Comparison of ENCODE assay signal across 7 cellular contexts in the genomic region with DNA sequence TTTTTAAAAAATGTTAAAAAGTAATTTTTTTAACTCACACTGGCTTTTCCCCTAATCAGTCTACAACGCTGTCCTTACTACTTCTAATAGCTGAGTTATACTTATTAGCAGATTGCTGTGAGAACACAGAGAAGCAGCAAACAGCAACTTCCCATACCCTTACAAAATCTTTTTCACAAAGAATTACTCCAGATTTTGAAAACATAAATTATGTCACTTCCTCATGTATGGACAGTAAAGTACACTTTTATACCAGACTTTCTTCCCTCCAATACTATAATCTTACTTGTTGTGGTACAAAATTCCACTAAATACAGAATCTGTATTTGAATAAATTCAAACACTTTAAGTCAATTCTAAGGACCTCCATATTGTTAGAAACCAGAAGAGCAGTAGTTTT. TPM values are rescaled to one million over a fixed set of nuclear protein-coding genes. Genes with fewer than 3 reads are reported as not detected.
DNase-seq lines count a peak whose midpoint lies in the region; ATAC-seq, FAIRE-seq and TF ChIP-seq lines count a peak whose summit lies in the region.

No MANE protein-coding gene starts in this region.

- H2AFZ ChIP-seq in OCI-LY3 (ENCODE audit: low read depth, low read length) (no peak overlapping the region), endothelial cell of umbilical vein (ENCODE audit: low read depth, low read length) (no peak overlapping the region)

- 33 to 53% (median 44%) methylated on average over 1 of the region's 1 CpG for WGBS in adrenal gland, 4 donors

- H3K79me2 ChIP-seq in OCI-LY3 (ENCODE audit: low read length), result peaks cover 37% of the 10 kb centered on the region
- H3K79me2 ChIP-seq in endothelial cell of umbilical vein (ENCODE audit: control insufficient read depth, insufficient read depth, low read length), result peaks cover 37% of the 10 kb centered on the region

- peak; percentile 53 for FAIRE-seq in endothelial cell of umbilical vein (lab: Jason Lieb, UNC)

- no peaks in the 10 kb centered on the region for H3K9me1 ChIP-seq in endothelial cell of umbilical vein (replicated peaks; ENCODE audit: control insufficient read depth, extremely low read depth, insufficient read depth, low read length)

- H3K9ac ChIP-seq in OCI-LY3 (ENCODE audit: low read length), result peak overlapping the region; percentile 9; the same call in 1 of the 2 replicates
- H3K9ac ChIP-seq in endothelial cell of umbilical vein (replicated peaks; ENCODE audit: extremely low read depth, insufficient read depth, low read length), result peak overlapping the region; percentile 83

- no peak for ATAC-seq in HG02938 (IDR thresholded peaks at IDR 0.05; ENCODE audit: unreplicated experiment)

- intact Hi-C loops in endothelial cell of umbilical vein (cut with micrococcal nuclease), result no loop called here
- intact Hi-C loops in adrenal gland (cut with DNase I), result no loop called here

- H3K4me3 ChIP-seq in GM12864 (ENCODE audit: low read depth, low read length), result peak overlapping the region; percentile 98; the same call in 1 of the 2 replicates
- peak overlapping the region; percentile 80 for H3K4me3 ChIP-seq in OCI-LY3 (ENCODE audit: low read length)
- peak overlapping the region in 1 of 3 experiments; percentile 77 for H3K4me3 ChIP-seq in endothelial cell of umbilical vein (replicated peaks in 1 of 3; ENCODE audit: insufficient read depth in 1 of 3, low read depth in 1 of 3, low read length in 3 of 3)
- H3K4me3 ChIP-seq in retinal pigment epithelial cell (ENCODE audit: low read length), result peak overlapping the region; percentile 80
- H3K4me3 ChIP-seq in adrenal gland, result peak overlapping the region in 1 of 4 donors; percentile 89

- H3K27me3 ChIP-seq in OCI-LY3 (ENCODE audit: low read depth, low read length) (no peaks in the 10 kb centered on the region), endothelial cell of umbilical vein (ENCODE audit: control insufficient read depth in 2 of 2, insufficient read depth in 2 of 2, low read length in 2 of 2) (no peaks in the 10 kb centered on the region), adrenal gland (no peaks in the 10 kb centered on the region)

- TF ChIP-seq CTCF in GM12864 (IDR thresholded peaks at IDR 0.05; ENCODE audit: low read depth, low read length, missing control alignments), result no peak
- TF ChIP-seq CTCF in OCI-LY3 (IDR thresholded peaks at IDR 0.05; ENCODE audit: low read depth, low read length), result no peak
- no peak for TF ChIP-seq CTCF in endothelial cell of umbilical vein (IDR thresholded peaks at IDR 0.05; ENCODE audit: extremely low read depth in 1 of 2, insufficient read depth in 1 of 2, low read depth in 1 of 2, low read length in 2 of 2)
- TF ChIP-seq CTCF in retinal pigment epithelial cell (conservative IDR thresholded peaks at IDR 0.05; ENCODE audit: low read depth, low read length), result no peak
- TF ChIP-seq CTCF in adrenal gland (IDR thresholded peaks at IDR 0.05), result no peak

- POLR2A ChIA-PET in endothelial cell of umbilical vein (lab: Charles Lee), result no interaction called here

- H3K4me1 ChIP-seq in OCI-LY3 (ENCODE audit: low read length) (peaks cover 18% of the 10 kb centered on the region), endothelial cell of umbilical vein (ENCODE audit: control insufficient read depth, extremely low read depth, insufficient read depth, low read length) (peaks cover 11% of the 10 kb centered on the region), adrenal gland (replicated peaks in 1 of 2) (peaks cover 10 to 23% of the 10 kb centered on the region in 2 donors)

- dilution Hi-C loops in endothelial cell of umbilical vein (cut with MboI; ENCODE audit: extremely low pct_ligation_motif_present, low sequenced_read_pairs), result no loop called here

- no TSS peak for BruUV-seq in endothelial cell of umbilical vein (replicated peaks; lab: Mats Ljungman, UMichigan)

- TF ChIP-seq POLR2A in endothelial cell of umbilical vein (IDR thresholded peaks at IDR 0.05; ENCODE audit: low read depth, low read length) (no peak), adrenal gland (IDR thresholded peaks at IDR 0.05) (no peak)

- CTCF ChIA-PET in endothelial cell of umbilical vein (lab: Charles Lee), result interaction anchor here (0.6 to 1.5 kb wide), 2 partner anchors 9 to 232 kb away, joined by 4 to 8 read pairs; no protein-coding TSS in a partner anchor

- peaks cover 18% of the 10 kb centered on the region; the same call in 1 of the 2 replicates for H4K20me1 ChIP-seq in OCI-LY3 (ENCODE audit: insufficient read depth, low read length)
- H4K20me1 ChIP-seq in endothelial cell of umbilical vein (replicated peaks; ENCODE audit: control insufficient read depth, extremely low read depth, insufficient read depth, low read length), result no peaks in the 10 kb centered on the region

- H3K9me3 ChIP-seq in OCI-LY3 (ENCODE audit: insufficient read depth, low read length) (no peaks in the 10 kb centered on the region), endothelial cell of umbilical vein (replicated peaks; ENCODE audit: control insufficient read depth, insufficient read depth, low read length) (no peaks in the 10 kb centered on the region), adrenal gland (replicated peaks in 1 of 3) (no peaks in the 10 kb centered on the region)

- H3K27ac ChIP-seq in OCI-LY3 (ENCODE audit: low read length) (no peak overlapping the region), endothelial cell of umbilical vein (ENCODE audit: insufficient read depth, low read depth, low read length) (no peak overlapping the region), adrenal gland (peak overlapping the region in 1 of 5 donors; percentile 96)

- peaks cover 21% of the 10 kb centered on the region for H3K36me3 ChIP-seq in OCI-LY3 (replicated peaks; ENCODE audit: low read depth, low read length)
- peaks cover 8 to 16% of the 10 kb centered on the region in 2 experiments for H3K36me3 ChIP-seq in endothelial cell of umbilical vein (ENCODE audit: control insufficient read depth in 2 of 2, extremely low read depth in 1 of 2, insufficient read depth in 2 of 2, low read length in 2 of 2)
- H3K36me3 ChIP-seq in adrenal gland (replicated peaks in 1 of 2), result peaks cover 0 to 36% of the 10 kb centered on the region in 2 donors

- H3K4me2 ChIP-seq in OCI-LY3 (ENCODE audit: low read length) (peak overlapping the region; percentile 92), endothelial cell of umbilical vein (ENCODE audit: insufficient read depth, low read length) (peak overlapping the region; percentile 91)

- DNase-seq in GM12864 (ENCODE audit: low read depth) (no peak), endothelial cell of umbilical vein (ENCODE audit: low read depth, low spot score) (no peak), retinal pigment epithelial cell (ENCODE audit: low read depth) (no peak), adrenal gland (no peak), GM19240 (ENCODE audit: insufficient read length, low spot score) (no peak)

TF ChIP-seq in endothelial cell of umbilical vein, 7 proteins besides CTCF, POLR2A, EP300 and RAD21:
- TF ChIP-seq EZH2 (IDR thresholded peaks at IDR 0.05; ENCODE audit: borderline replicate concordance, low read depth, low read length, severe bottlenecking), result no peak
- TF ChIP-seq GATA2 (IDR thresholded peaks at IDR 0.05; ENCODE audit: insufficient read depth, insufficient read length, low read depth, low read length), result no peak
- TF ChIP-seq MYC (IDR thresholded peaks at IDR 0.05; ENCODE audit: low read depth, low read length), result no peak
- no peak for TF ChIP-seq JUN (IDR thresholded peaks at IDR 0.05; ENCODE audit: borderline replicate concordance, insufficient read depth, insufficient read length, low read depth)
- TF ChIP-seq, protein P1, sequence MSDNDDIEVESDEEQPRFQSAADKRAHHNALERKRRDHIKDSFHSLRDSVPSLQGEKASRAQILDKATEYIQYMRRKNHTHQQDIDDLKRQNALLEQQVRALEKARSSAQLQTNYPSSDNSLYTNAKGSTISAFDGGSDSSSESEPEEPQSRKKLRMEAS (IDR thresholded peaks at IDR 0.05; ENCODE audit: insufficient read depth, insufficient read length), result no peak
- TF ChIP-seq FOS (IDR thresholded peaks at IDR 0.05; ENCODE audit: borderline replicate concordance, insufficient read depth, low read length), result no peak
- no peak for TF ChIP-seq POLR2AphosphoS5 (IDR thresholded peaks at IDR 0.05; ENCODE audit: insufficient read depth, low read depth, low read length)

RNA-seq across cellular contexts. Expression of a gene that starts 2.1 kb away (rescaled TPM):
- total RNA-seq in endothelial cell of umbilical vein (34.4 and 45.8 TPM in 2 replicates), adrenal gland (100 to 1,000 TPM in 1 of 8 donors, 10 to 100 TPM in 7; 31.7 to 112 (median 59.1) TPM)
- polyA plus RNA-seq in endothelial cell of umbilical vein (35.7 and 41.1 TPM in 2 replicates), adrenal gland (10 to 100 TPM in 2 of 3 donors, 1 to 10 TPM in 1; 4.4 to 32.0 (median 15.8) TPM)
- polyA plus RNA-seq in endothelial cell of umbilical vein (2011; cell fraction: cytosol; rRNA removed), result 19.8 and 20.2 TPM in 2 replicates
- 58.8 and 68.0 TPM in 2 replicates for polyA plus RNA-seq in endothelial cell of umbilical vein (2011; cell fraction: nucleus; rRNA removed)
- polyA plus RNA-seq in endothelial cell of umbilical vein (2012), result 16.8 and 33.9 TPM in 2 replicates
- polyA minus RNA-seq in endothelial cell of umbilical vein, result 152 and 183 TPM in 2 replicates
- polyA minus RNA-seq in endothelial cell of umbilical vein (2011; cell fraction: cytosol; rRNA and poly(A)+ RNA removed), result 28.2 TPM
- polyA minus RNA-seq in endothelial cell of umbilical vein (2011; cell fraction: nucleus; rRNA and poly(A)+ RNA removed), result 94.6 and 164 TPM in 2 replicates

RNA-seq across cellular contexts. Expression of a gene that starts 42.8 kb away (rescaled TPM):
- total RNA-seq in endothelial cell of umbilical vein (22.0 and 23.9 TPM in 2 replicates), adrenal gland (10 to 100 TPM in 7 of 8 donors, 1 to 10 TPM in 1; 6.2 to 29.2 (median 15.4) TPM)
- polyA plus RNA-seq in endothelial cell of umbilical vein (4.8 and 7.1 TPM in 2 replicates), adrenal gland (10 to 100 TPM in 1 of 3 donors, 1 to 10 TPM in 2; 4.8 to 10.9 (median 5.8) TPM)
- polyA plus RNA-seq in endothelial cell of umbilical vein (2011; cell fraction: cytosol; rRNA removed), result 7.2 and 7.5 TPM in 2 replicates
- polyA plus RNA-seq in endothelial cell of umbilical vein (2011; cell fraction: nucleus; rRNA removed), result 17.9 and 31.9 TPM in 2 replicates
- 22.8 and 24.3 TPM in 2 replicates for polyA plus RNA-seq in endothelial cell of umbilical vein (2012)
- 15.9 and 17.6 TPM in 2 replicates for polyA minus RNA-seq in endothelial cell of umbilical vein
- 34.5 TPM for polyA minus RNA-seq in endothelial cell of umbilical vein (2011; cell fraction: cytosol; rRNA and poly(A)+ RNA removed)
- 32.7 and 38.9 TPM in 2 replicates for polyA minus RNA-seq in endothelial cell of umbilical vein (2011; cell fraction: nucleus; rRNA and poly(A)+ RNA removed)
